ENCODE assay signal across 1 cellular context in genomic region chr13:25165136-25165535, GRCh38.
A peak's percentile ranks its signal among the peaks of the same experiment; 100 is the strongest.
TF ChIP-seq lines count a peak whose summit lies in the region.

No MANE protein-coding gene starts in this region.

TF ChIP-seq in GM12878, 131 proteins besides CTCF, POLR2A, EP300 and RAD21:
- 0 out of 2 replicates have a peak, but pooled peaks have one; percentile 31 for TF ChIP-seq JUNB (IDR thresholded peaks at IDR 0.05)
TF ChIP-seq in GM12878: peak in this region for 1; not testable (repeated sequence) for 130.
